24 cellular contexts compared by ENCODE assay signal in the genomic region with DNA sequence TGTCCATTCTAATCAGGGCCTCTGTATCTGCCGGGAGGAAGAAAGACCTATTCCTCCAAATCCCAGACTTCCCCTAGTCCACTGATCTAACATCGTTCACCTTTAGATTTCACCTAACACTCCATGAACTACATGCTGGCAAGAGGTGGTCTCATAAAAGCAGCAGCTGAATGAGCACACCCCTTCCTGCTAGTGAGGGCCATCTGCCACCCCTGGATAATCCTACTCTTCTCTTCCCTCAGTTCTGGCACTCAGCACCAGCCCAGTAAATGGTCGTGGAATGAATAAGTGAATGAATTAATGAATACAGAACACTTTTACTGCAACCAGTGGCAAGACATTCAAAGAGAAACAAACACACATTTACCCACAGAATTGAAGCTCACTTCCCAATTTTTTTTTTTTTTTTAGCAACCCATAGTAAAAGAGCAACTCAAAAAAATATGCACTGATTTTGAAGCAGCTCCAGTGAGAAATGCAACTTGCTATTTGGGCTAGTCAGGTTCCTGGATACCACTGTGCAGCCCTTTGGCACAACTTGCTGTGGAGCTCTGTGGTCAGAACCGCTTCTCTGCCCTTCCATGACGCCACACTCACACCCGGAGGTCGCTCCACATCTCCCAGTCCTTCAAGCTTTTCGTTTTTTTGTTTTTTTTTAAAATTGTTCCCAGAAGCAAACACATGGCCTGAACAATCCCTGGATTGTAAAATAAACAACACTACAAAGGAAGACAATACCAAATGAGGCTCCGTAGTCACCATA. TPM values are rescaled to one million over a fixed set of nuclear protein-coding genes. Genes with fewer than 3 reads are reported as not detected.
DNase-seq lines count a peak whose midpoint lies in the region; ATAC-seq and TF ChIP-seq lines count a peak whose summit lies in the region.
"Had no signal": no experiment of that assay in that cellular context is flagged by ENCODE, and none has a peak within 500 bp of the region (broad histone marks: within the 10 kb centered on the region; RNA-seq: fewer than 3 reads in every experiment).

No MANE protein-coding gene starts in this region.

- no peak for ATAC-seq in CD4-positive, CD25-positive, alpha-beta regulatory T cell (ENCODE audit: low read depth in 2 of 2)
- ATAC-seq in GM23338: no peak
- ATAC-seq: HepG2 had no signal

- H3K4me1 Mint-ChIP-seq in CD4-positive, CD25-positive, alpha-beta regulatory T cell: peaks cover 0 to 3% (median 0%) of the 10 kb centered on the region in 4 donors
- H3K4me1 Mint-ChIP-seq in GM23338: peaks cover 2% of the 10 kb centered on the region; the same call in 2 of the 3 replicates
- H3K4me1 Mint-ChIP-seq: CD4-positive, alpha-beta memory T cell had no signal

- H3K36me3 Mint-ChIP-seq in CD4-positive, CD25-positive, alpha-beta regulatory T cell: no peaks in the 10 kb centered on the region
- H3K36me3 Mint-ChIP-seq in GM23338 (ENCODE audit: low read depth): peaks cover 16% of the 10 kb centered on the region

- no peaks in the 10 kb centered on the region for H3K27me3 ChIP-seq in CD4-positive, CD25-positive, alpha-beta regulatory T cell (ENCODE audit: control insufficient read depth, insufficient read depth, low read length)
- H3K27me3 ChIP-seq in GM23338 (ENCODE audit: insufficient read depth) (no peaks in the 10 kb centered on the region), uterus (no peaks in the 10 kb centered on the region)
- H3K27me3 ChIP-seq: BE2C had no signal

- DNase-seq in DMS 273 (lab: John Stamatoyannopoulos, UW; ENCODE audit: unreplicated experiment) (peak; percentile 62), DMS 273 treated with DMSO at 0.1 percent for 48 hours (lab: John Stamatoyannopoulos, UW) (no peak), NCI-H69 (lab: John Stamatoyannopoulos, UW) (peak; percentile 50), fibroblast of gingiva (ENCODE audit: low read depth) (peak; percentile 45), AG08396 (ENCODE audit: low spot score) (no peak), GM23338 (ENCODE audit: low spot score) (no peak), uterus (no peak)
- DNase-seq in CD4-positive, CD25-positive, alpha-beta regulatory T cell: no peak
- DNase-seq: BE2C; Calu3; CD4-positive, alpha-beta memory T cell; GOT3; NCI-H1048; NCI-H1930; NCI-H226; NCI-H526 treated with DMSO at 0.1 percent for 48 hours; SW 1271 had no signal

- H3K9me3 ChIP-seq in CD4-positive, CD25-positive, alpha-beta regulatory T cell (ENCODE audit: control insufficient read depth in 2 of 2, low read length in 2 of 2): no peaks in the 10 kb centered on the region
- H3K9me3 ChIP-seq in uterus: no peaks in the 10 kb centered on the region
- H3K9me3 ChIP-seq: BE2C had no signal

- peak overlapping the region in 2 of 3 donors; percentile 57 to 86 for H3K27ac Mint-ChIP-seq in CD4-positive, CD25-positive, alpha-beta regulatory T cell
- no peak overlapping the region for H3K27ac Mint-ChIP-seq in GM23338

- H4K20me1 ChIP-seq in GM23338 (replicated peaks; ENCODE audit: insufficient read depth): no peaks in the 10 kb centered on the region

- no peaks in the 10 kb centered on the region for H3K79me2 ChIP-seq in GM23338 (replicated peaks; ENCODE audit: insufficient read depth)

- H3K4me3 ChIP-seq in CD4-positive, CD25-positive, alpha-beta regulatory T cell (ENCODE audit: low read depth, low read length): no peak overlapping the region
- H3K4me3 ChIP-seq in GM23338 (no peak overlapping the region), uterus (no peak overlapping the region)

- no peak overlapping the region for H3K27ac ChIP-seq in CD4-positive, CD25-positive, alpha-beta regulatory T cell (ENCODE audit: insufficient read depth, low read length, poor library complexity, severe bottlenecking)
- H3K27ac ChIP-seq in GM23338 (ENCODE audit: low read depth) (no peak overlapping the region), uterus (no peak overlapping the region)
- H3K27ac ChIP-seq: 22Rv1, KMS-11 had no signal

- no peak for TF ChIP-seq POLR2A in uterus (IDR thresholded peaks at IDR 0.05)

- H3K9me3 Mint-ChIP-seq in CD4-positive, CD25-positive, alpha-beta regulatory T cell: no peaks in the 10 kb centered on the region
- no peaks in the 10 kb centered on the region for H3K9me3 Mint-ChIP-seq in GM23338

- H3K27me3 Mint-ChIP-seq in CD4-positive, CD25-positive, alpha-beta regulatory T cell: no peaks in the 10 kb centered on the region
- peaks cover 4% of the 10 kb centered on the region for H3K27me3 Mint-ChIP-seq in GM23338 (ENCODE audit: insufficient read depth, low read depth, poor library complexity)
- H3K27me3 Mint-ChIP-seq: CD4-positive, alpha-beta memory T cell had no signal

- H2AFZ ChIP-seq in GM23338: no peak overlapping the region

- no peak for TF ChIP-seq CTCF in GM23338 (conservative IDR thresholded peaks at IDR 0.05; ENCODE audit: low read depth in 2 of 2)
- TF ChIP-seq CTCF in uterus (IDR thresholded peaks at IDR 0.05): no peak

- no peak overlapping the region for H3K4me3 Mint-ChIP-seq in CD4-positive, CD25-positive, alpha-beta regulatory T cell
- no peak overlapping the region for H3K4me3 Mint-ChIP-seq in GM23338
- H3K4me3 Mint-ChIP-seq: CD4-positive, alpha-beta memory T cell had no signal

- no peaks in the 10 kb centered on the region for H3F3A ChIP-seq in GM23338 (replicated peaks; ENCODE audit: low read depth)

- no peaks in the 10 kb centered on the region for H3K9me2 ChIP-seq in GM23338 (ENCODE audit: insufficient read depth)

- no peaks in the 10 kb centered on the region for H3K4me1 ChIP-seq in CD4-positive, CD25-positive, alpha-beta regulatory T cell (ENCODE audit: control insufficient read depth, insufficient read depth, low read length, poor library complexity, severe bottlenecking)
- no peaks in the 10 kb centered on the region for H3K4me1 ChIP-seq in GM23338 (ENCODE audit: insufficient read depth)
- no peaks in the 10 kb centered on the region for H3K4me1 ChIP-seq in uterus
- H3K4me1 ChIP-seq: BE2C had no signal

- peaks cover 13% of the 10 kb centered on the region for H3K36me3 ChIP-seq in CD4-positive, CD25-positive, alpha-beta regulatory T cell (ENCODE audit: control insufficient read depth, insufficient read depth, low read length)
- H3K36me3 ChIP-seq in GM23338 (ENCODE audit: insufficient read depth): peaks cover 19% of the 10 kb centered on the region
- H3K36me3 ChIP-seq in uterus: no peaks in the 10 kb centered on the region

- no peak overlapping the region for H3K4me2 ChIP-seq in GM23338
- H3K4me2 ChIP-seq: KMS-11 had no signal

- intact Hi-C loops in uterus (cut with DNase I; ENCODE audit: low total_unique reads): no loop called here

TF ChIP-seq in GM23338, 12 proteins besides CTCF, POLR2A, EP300 and RAD21 (continues in another document):
- TF ChIP-seq EZH2 (IDR thresholded peaks at IDR 0.05; ENCODE audit: low read depth, unreplicated experiment) (no peak), POLR2AphosphoS5 (IDR thresholded peaks at IDR 0.05; ENCODE audit: low read depth) (no peak), EZH2phosphoT487 (IDR thresholded peaks at IDR 0.05; ENCODE audit: unreplicated experiment) (no peak)

RNA-seq across cellular contexts. Expression of a gene that starts 6.2 kb away (rescaled TPM):
- not detected for total RNA-seq in CD4-positive, CD25-positive, alpha-beta regulatory T cell
- polyA plus RNA-seq in CD4-positive, CD25-positive, alpha-beta regulatory T cell: not detected
- total RNA-seq in GM23338 (2014; rRNA removed; shearing (Covaris generic)): not detected in 2 replicates
- 0.24 and 0.42 TPM in 2 replicates for polyA plus RNA-seq in GM23338 (2016; fragmentation: Nextera tagmentation; extraction: Ambion mirVana)
- total RNA-seq in uterus: under 1 TPM in 2 of 4 donors, not detected in 2; 0.35 to 0.82 TPM
- total RNA-seq: CD4-positive, alpha-beta memory T cell; Daoy; M059J; SK-MEL-5 had no signal
- polyA plus RNA-seq: AG04450; CD4-positive, alpha-beta memory T cell had no signal

RNA-seq across cellular contexts. Expression of a gene that starts 21.5 kb away (rescaled TPM):
- 22.9 TPM for total RNA-seq in CD4-positive, CD25-positive, alpha-beta regulatory T cell
- 10 to 100 TPM; 18.4 to 25.7 (median 22.5) TPM for polyA plus RNA-seq in CD4-positive, CD25-positive, alpha-beta regulatory T cell
- 31.3 and 34.6 TPM in 2 replicates for total RNA-seq in GM23338 (2014; rRNA removed; shearing (Covaris generic))
- 18.7 and 19.2 TPM in 2 replicates for polyA plus RNA-seq in GM23338 (2016; fragmentation: Nextera tagmentation; extraction: Ambion mirVana)
- 10 to 100 TPM in 3 of 4 donors, 1 to 10 TPM in 1; 5.9 to 30.2 (median 18.4) TPM for total RNA-seq in uterus

RNA-seq across cellular contexts. Expression of a gene that starts 21.6 kb away (rescaled TPM):
- total RNA-seq in CD4-positive, CD25-positive, alpha-beta regulatory T cell: 26.3 TPM
- polyA plus RNA-seq in CD4-positive, CD25-positive, alpha-beta regulatory T cell: 100 to 1,000 TPM; 161 to 182 (median 173) TPM
- 34.9 and 45.1 TPM in 2 replicates for total RNA-seq in GM23338 (2014; rRNA removed; shearing (Covaris generic))
- 85.0 and 112 TPM in 2 replicates for polyA plus RNA-seq in GM23338 (2016; fragmentation: Nextera tagmentation; extraction: Ambion mirVana)
- 10 to 100 TPM; 16.9 to 30.9 (median 26.3) TPM for total RNA-seq in uterus

RNA-seq across cellular contexts. Expression of a gene that starts 43.1 kb away (rescaled TPM):
- total RNA-seq in CD4-positive, CD25-positive, alpha-beta regulatory T cell: 0.22 TPM
- polyA plus RNA-seq in CD4-positive, CD25-positive, alpha-beta regulatory T cell: under 1 TPM in 3 of 4 donors, not detected in 1; 0.06 to 0.32 (median 0.16) TPM
- total RNA-seq in GM23338 (2014; rRNA removed; shearing (Covaris generic)): 0.47 and 0.63 TPM in 2 replicates
- polyA plus RNA-seq in GM23338 (2016; fragmentation: Nextera tagmentation; extraction: Ambion mirVana): 0.13 and 0.24 TPM in 2 replicates
- total RNA-seq in uterus: 1 to 10 TPM in 3 of 4 donors, under 1 TPM in 1; 0.29 to 3.6 (median 2.8) TPM

RNA-seq across cellular contexts. Expression of a gene that starts 52.4 kb away (rescaled TPM):
- 0.57 TPM for total RNA-seq in CD4-positive, CD25-positive, alpha-beta regulatory T cell
- 1 to 10 TPM in 1 of 4 donors, under 1 TPM in 3; 0.39 to 1.3 (median 0.56) TPM for polyA plus RNA-seq in CD4-positive, CD25-positive, alpha-beta regulatory T cell
- total RNA-seq in GM23338 (2014; rRNA removed; shearing (Covaris generic)): 6.6 and 7.7 TPM in 2 replicates
- polyA plus RNA-seq in GM23338 (2016; fragmentation: Nextera tagmentation; extraction: Ambion mirVana): 4.8 and 5.0 TPM in 2 replicates
- 1 to 10 TPM in 1 of 4 donors, under 1 TPM in 1, not detected in 2; 0.40 to 1.9 TPM for total RNA-seq in uterus
- total RNA-seq: CD4-positive, alpha-beta memory T cell; Daoy; M059J; SK-MEL-5 had no signal
- polyA plus RNA-seq: AG04450 had no signal

Comparison
In these comparisons a context has a peak if more than half of its experiments do, and no peak if none do; other contexts are left out.
1. DNase-seq: peak in DMS 273 (single experiment), NCI-H69 (single experiment) and fibroblast of gingiva (single experiment); none in DMS 273 treated with DMSO at 0.1 percent for 48 hours (single experiment), CD4-positive, CD25-positive, alpha-beta regulatory T cell (0 of 3), AG08396 (single experiment), GM23338 (single experiment) and uterus (0 of 2).